Comparison of ENCODE assay signal across 8 cellular contexts in the genomic region with DNA sequence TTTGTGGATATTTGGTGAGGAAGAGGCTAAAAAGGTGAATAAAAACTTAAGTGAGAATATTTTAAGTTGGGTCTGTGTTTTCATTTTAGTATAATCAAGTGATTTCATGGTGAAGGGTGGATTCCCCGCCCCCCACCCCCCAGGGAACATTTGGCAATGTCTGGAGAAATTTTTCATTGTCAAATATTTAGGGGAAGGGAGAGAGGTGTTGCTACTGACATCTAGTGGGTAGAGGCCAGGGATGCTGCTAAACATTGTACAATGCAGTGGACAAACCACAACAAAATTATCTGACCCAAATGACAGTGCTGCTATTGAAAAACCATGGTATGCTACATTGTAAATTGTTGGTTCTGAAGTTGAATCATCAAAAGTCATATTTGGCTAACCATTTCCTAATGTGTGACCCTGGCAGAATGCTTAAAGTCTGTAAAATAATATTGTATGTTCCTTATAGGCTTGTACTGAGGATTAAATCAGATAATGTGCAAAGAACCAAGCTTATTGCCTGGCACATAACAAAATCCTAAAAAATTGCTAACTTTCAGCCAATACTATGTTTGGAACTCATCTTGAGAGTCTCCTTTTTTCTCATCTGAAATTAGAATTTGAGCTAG. TPM values are rescaled to one million over a fixed set of nuclear protein-coding genes. Genes with fewer than 3 reads are reported as not detected.
DNase-seq lines count a peak whose midpoint lies in the region; ATAC-seq and TF ChIP-seq lines count a peak whose summit lies in the region.

No MANE protein-coding gene starts in this region.

- WGBS in ovary, 3 donors = 30 to 42% (median 38%) methylated on average over 1 of the region's 1 CpG

- H3K27ac Mint-ChIP-seq in activated T-helper 1 cell treated with anti-CD3 and anti-CD28 coated beads, Interleukin-12 subunit alpha, Interleukin-12 subunit beta, Interleukin-2, Interleukin-4 antibody, amounts not matched to agents 30 ng/mL and 10 ng/mL and 1 ng/mL, durations not matched to agents 14 hours and 24 hours and 36 hours = peak overlapping the region; percentile 26
- H3K27ac Mint-ChIP-seq in activated CD4-positive, alpha-beta T cell treated with anti-CD3 and anti-CD28 coated beads for 36 hours = no peak overlapping the region

- H3K4me1 ChIP-seq in ovary (ENCODE audit: insufficient read depth) = peaks cover 1% of the 10 kb centered on the region

- H3K4me3 Mint-ChIP-seq in activated T-helper 1 cell treated with anti-CD3 and anti-CD28 coated beads, Interleukin-12 subunit alpha, Interleukin-12 subunit beta, Interleukin-2, Interleukin-4 antibody, amounts not matched to agents 30 ng/mL and 10 ng/mL and 1 ng/mL, durations not matched to agents 14 hours and 24 hours and 36 hours = no peak overlapping the region
- H3K4me3 Mint-ChIP-seq in activated CD4-positive, alpha-beta T cell treated with anti-CD3 and anti-CD28 coated beads for 36 hours = no peak overlapping the region

- CTCF ChIA-PET in activated CD4-positive, alpha-beta T cell treated with anti-CD3 and anti-CD28 coated beads for 36 hours (lab: Charles Lee) = interaction anchor here (0.5 to 2.1 kb wide), 8 partner anchors 9 to 703 kb away, joined by 3 to 8 read pairs (median 4); a partner anchor contains a TSS

- H3K9me3 ChIP-seq in ovary = no peaks in the 10 kb centered on the region

- no peak overlapping the region for H3K4me3 ChIP-seq in ovary

- no peaks in the 10 kb centered on the region for H3K9me3 Mint-ChIP-seq in activated T-helper 1 cell treated with anti-CD3 and anti-CD28 coated beads, Interleukin-12 subunit alpha, Interleukin-12 subunit beta, Interleukin-2, Interleukin-4 antibody, amounts not matched to agents 30 ng/mL and 10 ng/mL and 1 ng/mL, durations not matched to agents 14 hours and 24 hours and 36 hours
- no peaks in the 10 kb centered on the region for H3K9me3 Mint-ChIP-seq in activated CD4-positive, alpha-beta T cell treated with anti-CD3 and anti-CD28 coated beads for 36 hours (ENCODE audit: low read depth)

- H3K27ac ChIP-seq in ovary = no peak overlapping the region

- no peak for TF ChIP-seq EP300 in ovary (IDR thresholded peaks at IDR 0.05)

- POLR2A ChIA-PET in activated CD4-positive, alpha-beta T cell treated with anti-CD3 and anti-CD28 coated beads for 36 hours (lab: Charles Lee) = interaction anchor here (0.5 to 0.7 kb wide), 3 partner anchors 10 to 89 kb away, joined by 3 read pairs; no protein-coding TSS in a partner anchor

- TF ChIP-seq CTCF in ovary (IDR thresholded peaks at IDR 0.05) = no peak

- peaks cover 27% of the 10 kb centered on the region for H3K36me3 Mint-ChIP-seq in activated T-helper 1 cell treated with anti-CD3 and anti-CD28 coated beads, Interleukin-12 subunit alpha, Interleukin-12 subunit beta, Interleukin-2, Interleukin-4 antibody, amounts not matched to agents 30 ng/mL and 10 ng/mL and 1 ng/mL, durations not matched to agents 14 hours and 24 hours and 36 hours (ENCODE audit: low read depth)
- H3K36me3 Mint-ChIP-seq in activated CD4-positive, alpha-beta T cell treated with anti-CD3 and anti-CD28 coated beads for 36 hours (ENCODE audit: low read depth) = peaks cover 46% of the 10 kb centered on the region

- peaks cover 40% of the 10 kb centered on the region for H3K4me1 Mint-ChIP-seq in activated T-helper 1 cell treated with anti-CD3 and anti-CD28 coated beads, Interleukin-12 subunit alpha, Interleukin-12 subunit beta, Interleukin-2, Interleukin-4 antibody, amounts not matched to agents 30 ng/mL and 10 ng/mL and 1 ng/mL, durations not matched to agents 14 hours and 24 hours and 36 hours (ENCODE audit: low read depth)
- H3K4me1 Mint-ChIP-seq in activated CD4-positive, alpha-beta T cell treated with anti-CD3 and anti-CD28 coated beads for 36 hours = peaks cover 36% of the 10 kb centered on the region

- in situ Hi-C loops in Caki2 (cut with HindIII; ENCODE audit: low pct_unique_long_range_greater_than_20kb, low sequenced_read_pairs) = no loop called here

- H3K36me3 ChIP-seq in ovary = no peaks in the 10 kb centered on the region

- no peak for ATAC-seq in HG03457 (IDR thresholded peaks at IDR 0.05; ENCODE audit: unreplicated experiment)
- no peak for ATAC-seq in activated CD4-positive, alpha-beta T cell treated with anti-CD3 and anti-CD28 coated beads for 36 hours
- no peak for ATAC-seq in HG02763 (IDR thresholded peaks at IDR 0.05; ENCODE audit: unreplicated experiment)

- peak; percentile 32 for DNase-seq in Caki2 (ENCODE audit: low read depth)
- DNase-seq in HT1080 (ENCODE audit: low read depth) = peak; percentile 57
- no peak for DNase-seq in activated T-helper 1 cell treated with anti-CD3 and anti-CD28 coated beads, Interleukin-12 subunit alpha, Interleukin-12 subunit beta, Interleukin-2, Interleukin-4 antibody, amounts not matched to agents 30 ng/mL and 10 ng/mL and 1 ng/mL, durations not matched to agents 14 hours and 24 hours and 36 hours (ENCODE audit: low spot score)
- peak; percentile 38 to 53 for DNase-seq in lung microvascular endothelial cell (ENCODE audit: low read depth in 2 of 2)
- no peak for DNase-seq in ovary
- DNase-seq in activated CD4-positive, alpha-beta T cell treated with anti-CD3 and anti-CD28 coated beads for 36 hours = no peak

- H3K27me3 ChIP-seq in ovary = no peaks in the 10 kb centered on the region

- intact Hi-C loops in activated T-helper 1 cell treated with anti-CD3 and anti-CD28 coated beads, Interleukin-12 subunit alpha, Interleukin-12 subunit beta, Interleukin-2, Interleukin-4 antibody, amounts not matched to agents 30 ng/mL and 10 ng/mL and 1 ng/mL, durations not matched to agents 14 hours and 24 hours and 36 hours (cut with micrococcal nuclease) = no loop called here
- intact Hi-C loops in ovary (cut with DNase I) = no loop called here
- intact Hi-C loops in activated CD4-positive, alpha-beta T cell treated with anti-CD3 and anti-CD28 coated beads for 36 hours (cut with DNase I, micrococcal nuclease) = no loop called here

- H3K27me3 Mint-ChIP-seq in activated T-helper 1 cell treated with anti-CD3 and anti-CD28 coated beads, Interleukin-12 subunit alpha, Interleukin-12 subunit beta, Interleukin-2, Interleukin-4 antibody, amounts not matched to agents 30 ng/mL and 10 ng/mL and 1 ng/mL, durations not matched to agents 14 hours and 24 hours and 36 hours (ENCODE audit: insufficient read depth) = no peaks in the 10 kb centered on the region
- no peaks in the 10 kb centered on the region for H3K27me3 Mint-ChIP-seq in activated CD4-positive, alpha-beta T cell treated with anti-CD3 and anti-CD28 coated beads for 36 hours

- TF ChIP-seq POLR2A in ovary (IDR thresholded peaks at IDR 0.05) = no peak

RNA-seq across cellular contexts. Expression of a gene that starts 5.6 kb away (rescaled TPM):
- total RNA-seq in Caki2 (2014; rRNA removed; shearing (Covaris generic); ENCODE audit: low replicate concordance) = 9.7 and 18.5 TPM in 2 replicates
- 19.7 and 33.4 TPM in 2 replicates for total RNA-seq in HT1080 (2014; rRNA removed; shearing (Covaris generic))
- polyA plus RNA-seq in HT1080 (2015; cell fraction: cytosol; rRNA removed) = 39.0 and 47.2 TPM in 2 replicates
- 40.6 and 43.9 TPM in 2 replicates for polyA plus RNA-seq in HT1080 (2015; cell fraction: nucleus; rRNA removed)
- total RNA-seq in activated T-helper 1 cell treated with anti-CD3 and anti-CD28 coated beads, Interleukin-12 subunit alpha, Interleukin-12 subunit beta, Interleukin-2, Interleukin-4 antibody, amounts not matched to agents 30 ng/mL and 10 ng/mL and 1 ng/mL, durations not matched to agents 14 hours and 24 hours and 36 hours = 42.2 and 43.2 TPM in 2 replicates
- total RNA-seq in lung microvascular endothelial cell (32.9 and 46.4 TPM in 2 replicates), ovary (10 to 100 TPM; 34.5 to 46.8 (median 36.8) TPM)
- polyA plus RNA-seq in ovary = 10 to 100 TPM; 20.0 to 34.1 TPM
- 10 to 100 TPM; 24.5 to 24.9 TPM for total RNA-seq in activated CD4-positive, alpha-beta T cell treated with anti-CD3 and anti-CD28 coated beads for 36 hours

RNA-seq across cellular contexts. Expression of a gene that starts 22.8 kb away (rescaled TPM):
- total RNA-seq in Caki2 (2014; rRNA removed; shearing (Covaris generic); ENCODE audit: low replicate concordance) = 84.4 and 145 TPM in 2 replicates
- 30.5 and 34.7 TPM in 2 replicates for total RNA-seq in HT1080 (2014; rRNA removed; shearing (Covaris generic))
- polyA plus RNA-seq in HT1080 (2015; cell fraction: cytosol; rRNA removed) = 60.5 and 70.0 TPM in 2 replicates
- 42.6 and 49.2 TPM in 2 replicates for polyA plus RNA-seq in HT1080 (2015; cell fraction: nucleus; rRNA removed)
- 57.1 and 67.2 TPM in 2 replicates for total RNA-seq in activated T-helper 1 cell treated with anti-CD3 and anti-CD28 coated beads, Interleukin-12 subunit alpha, Interleukin-12 subunit beta, Interleukin-2, Interleukin-4 antibody, amounts not matched to agents 30 ng/mL and 10 ng/mL and 1 ng/mL, durations not matched to agents 14 hours and 24 hours and 36 hours
- total RNA-seq in lung microvascular endothelial cell (55.4 and 55.8 TPM in 2 replicates), ovary (10 to 100 TPM; 55.3 to 75.0 (median 70.9) TPM)
- polyA plus RNA-seq in ovary = 100 to 1,000 TPM in 1 of 2 donors, 10 to 100 TPM in 1; 77.9 to 150 TPM
- 10 to 100 TPM; 16.6 to 29.1 TPM for total RNA-seq in activated CD4-positive, alpha-beta T cell treated with anti-CD3 and anti-CD28 coated beads for 36 hours

RNA-seq across cellular contexts. Expression of a gene that starts 53.5 kb away (rescaled TPM):
- total RNA-seq in Caki2 (2014; rRNA removed; shearing (Covaris generic); ENCODE audit: low replicate concordance) = 1.3 and 4.1 TPM in 2 replicates
- 9.1 and 10.0 TPM in 2 replicates for total RNA-seq in HT1080 (2014; rRNA removed; shearing (Covaris generic))
- polyA plus RNA-seq in HT1080 (2015; cell fraction: cytosol; rRNA removed) = 5.4 and 6.8 TPM in 2 replicates
- polyA plus RNA-seq in HT1080 (2015; cell fraction: nucleus; rRNA removed) = 5.0 and 5.2 TPM in 2 replicates
- 13.5 and 17.2 TPM in 2 replicates for total RNA-seq in activated T-helper 1 cell treated with anti-CD3 and anti-CD28 coated beads, Interleukin-12 subunit alpha, Interleukin-12 subunit beta, Interleukin-2, Interleukin-4 antibody, amounts not matched to agents 30 ng/mL and 10 ng/mL and 1 ng/mL, durations not matched to agents 14 hours and 24 hours and 36 hours
- total RNA-seq in lung microvascular endothelial cell (3.1 and 3.6 TPM in 2 replicates), ovary (10 to 100 TPM in 3 of 7 donors, 1 to 10 TPM in 4; 5.7 to 13.1 (median 9.5) TPM)
- polyA plus RNA-seq in ovary = 1 to 10 TPM; 4.5 to 8.2 TPM
- 10 to 100 TPM; 10.0 to 12.8 TPM for total RNA-seq in activated CD4-positive, alpha-beta T cell treated with anti-CD3 and anti-CD28 coated beads for 36 hours

Comparison
In these comparisons a context has a peak if more than half of its experiments do, and no peak if none do; other contexts are left out.
1. DNase-seq: peak in Caki2 (single experiment), HT1080 (single experiment) and lung microvascular endothelial cell (2 of 2); none in activated T-helper 1 cell treated with anti-CD3 and anti-CD28 coated beads, Interleukin-12 subunit alpha, Interleukin-12 subunit beta, Interleukin-2, Interleukin-4 antibody, amounts not matched to agents 30 ng/mL and 10 ng/mL and 1 ng/mL, durations not matched to agents 14 hours and 24 hours and 36 hours (single experiment), ovary (0 of 5) and activated CD4-positive, alpha-beta T cell treated with anti-CD3 and anti-CD28 coated beads for 36 hours (single experiment).